23 cellular contexts compared by ENCODE assay signal in the genomic region with DNA sequence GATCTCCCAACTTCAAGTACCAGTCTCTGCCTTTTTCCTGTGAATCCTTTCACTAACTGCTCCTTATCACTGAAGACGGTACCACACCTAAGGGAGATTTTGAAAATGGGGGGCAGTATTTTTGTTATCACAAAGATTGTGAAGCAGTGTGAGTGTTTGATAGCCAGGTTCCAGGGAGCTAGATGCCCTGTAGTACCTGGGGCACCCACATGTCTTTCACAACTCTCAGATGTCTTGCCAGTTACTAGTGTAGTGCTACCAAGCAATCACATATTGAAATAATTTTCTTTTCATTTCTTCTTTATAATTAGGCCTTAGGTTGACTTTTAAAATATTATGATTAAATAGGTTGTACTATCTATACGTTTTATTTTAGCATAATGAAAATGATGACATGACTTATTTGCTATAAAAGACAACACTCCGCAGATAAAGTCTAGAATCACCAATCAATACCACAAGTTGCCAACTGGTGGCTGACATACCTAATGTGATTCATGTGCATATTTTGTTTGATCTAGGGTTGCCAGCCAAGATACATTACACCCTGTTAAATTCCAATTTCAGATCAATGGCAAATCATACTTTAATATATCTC.
"Had no signal": no experiment of that assay in that cellular context is flagged by ENCODE, and none has a peak within 500 bp of the region (broad histone marks: within the 10 kb centered on the region; RNA-seq: fewer than 3 reads in every experiment).

No MANE protein-coding gene starts in this region.

- H3K36me3 ChIP-seq: gastrocnemius medialis, neural progenitor cell, prostate gland, right atrium auricular region, sigmoid colon, tibial artery had no signal

- H3K27me3 ChIP-seq: gastrocnemius medialis, neural progenitor cell, right atrium auricular region, sigmoid colon, testis, tibial artery had no signal

- H2AFZ ChIP-seq: neural progenitor cell had no signal

- H3K4me2 ChIP-seq: neural progenitor cell had no signal

- ATAC-seq: esophagus mucosa; gastrocnemius medialis; naive thymus-derived CD4-positive, alpha-beta T cell; stimulated activated effector memory CD8-positive, alpha-beta T cell treated with anti-CD3 and anti-CD28 coated beads, Interleukin-12 subunit alpha, Interleukin-12 subunit beta, amount 100 ng/mL, for 72 hours; stimulated activated naive CD8-positive, alpha-beta T cell treated with anti-CD3 and anti-CD28 coated beads, Interleukin-15, Interleukin-2, amounts not matched to agents 100 U/mL and 50 U/mL, for 24 hours had no signal

- H3K27ac ChIP-seq: dorsolateral prefrontal cortex, epithelial cell of prostate, gastrocnemius medialis, neural progenitor cell, prostate gland, right atrium auricular region, sigmoid colon, testis, tibial artery had no signal

- H3K9me3 ChIP-seq: gastrocnemius medialis, prostate gland, right atrium auricular region, sigmoid colon, testis, tibial artery had no signal

- FAIRE-seq: colon, keratinocyte had no signal

- H3K9ac ChIP-seq: neural progenitor cell had no signal

- H3K4me3 ChIP-seq: dorsolateral prefrontal cortex, gastrocnemius medialis, lung, neural progenitor cell, prostate gland, right atrium auricular region, sigmoid colon, testis, tibial artery had no signal

- H3K4me1 ChIP-seq: gastrocnemius medialis, prostate gland, right atrium auricular region, sigmoid colon, testis, tibial artery had no signal

- DNase-seq: dorsolateral prefrontal cortex; effector CD4-positive, alpha-beta T cell; foreskin fibroblast; gastrocnemius medialis; head of caudate nucleus; midbrain; naive thymus-derived CD4-positive, alpha-beta T cell; sigmoid colon; stimulated activated CD4-positive, alpha-beta T cell treated with anti-CD3 and anti-CD28 coated beads, Interleukin-2, amount 100 ng/mL, for 24 hours; stimulated activated CD4-positive, alpha-beta T cell treated with anti-CD3 and anti-CD28 coated beads, Interleukin-4, amount 100 ng/mL, for 24 hours; stimulated activated naive CD8-positive, alpha-beta T cell treated with anti-CD3 and anti-CD28 coated beads, Interleukin-15, Interleukin-2, amounts not matched to agents 100 U/mL and 50 U/mL, for 24 hours; substantia nigra; testis; tibial artery had no signal
